16 cellular contexts compared by ENCODE assay signal in the genomic region with DNA sequence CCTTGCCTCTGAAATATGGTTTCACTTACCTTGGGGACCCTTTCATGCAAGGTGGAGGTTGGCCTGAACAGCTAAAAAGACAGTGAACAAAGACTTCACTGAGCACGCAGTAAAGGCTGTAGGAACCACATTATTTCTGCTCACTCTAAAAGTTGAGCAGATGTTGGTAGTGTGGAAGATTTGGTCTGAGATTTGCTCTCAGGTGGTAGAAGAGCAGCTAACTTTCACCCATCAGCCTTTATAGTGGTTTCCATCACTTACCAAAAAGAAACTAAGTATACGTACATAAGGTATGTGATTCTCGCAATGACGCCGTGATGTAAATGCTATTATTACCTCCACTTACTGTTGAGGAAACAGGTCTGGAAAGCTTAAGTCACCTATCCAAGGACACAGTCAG. TPM values are rescaled to one million over a fixed set of nuclear protein-coding genes. Genes with fewer than 3 reads are reported as not detected.
DNase-seq lines count a peak whose midpoint lies in the region; ATAC-seq and TF ChIP-seq lines count a peak whose summit lies in the region.
"Had no signal": no experiment of that assay in that cellular context is flagged by ENCODE, and none has a peak within 500 bp of the region (broad histone marks: within the 10 kb centered on the region; RNA-seq: fewer than 3 reads in every experiment).

No MANE protein-coding gene starts in this region.

- intact Hi-C loops in activated CD4-positive, alpha-beta memory T cell treated with anti-CD3 and anti-CD28 coated beads for 36 hours (cut with micrococcal nuclease), result no loop called here

- TF ChIP-seq CTCF in HFFc6 (IDR thresholded peaks at IDR 0.05), result no peak

- H3K27me3 Mint-ChIP-seq in activated CD4-positive, alpha-beta memory T cell treated with anti-CD3 and anti-CD28 coated beads for 36 hours, result peaks cover 11% of the 10 kb centered on the region
- H3K27me3 Mint-ChIP-seq in activated CD4-positive, alpha-beta memory T cell treated with anti-CD3 and anti-CD28 coated beads, Interleukin-2, amount 10 ng/mL, durations not matched to agents 7 days and 5 days, result peaks cover 12% of the 10 kb centered on the region
- peaks cover 60% of the 10 kb centered on the region for H3K27me3 Mint-ChIP-seq in activated naive CD8-positive, alpha-beta T cell treated with anti-CD3 and anti-CD28 coated beads for 36 hours
- H3K27me3 Mint-ChIP-seq in HFFc6 (ENCODE audit: insufficient read depth), result peaks cover 8% of the 10 kb centered on the region

- no peak for DNase-seq in activated CD4-positive, alpha-beta memory T cell treated with anti-CD3 and anti-CD28 coated beads for 36 hours
- no peak for DNase-seq in activated CD4-positive, alpha-beta memory T cell treated with anti-CD3 and anti-CD28 coated beads, Interleukin-2, amount 10 ng/mL, durations not matched to agents 7 days and 5 days
- DNase-seq in Jurkat, Clone E6-1 (ENCODE audit: low read depth, low spot score), result peak; percentile 82
- no peak for DNase-seq in activated naive CD8-positive, alpha-beta T cell treated with anti-CD3 and anti-CD28 coated beads for 36 hours
- no peak for DNase-seq in stimulated activated naive CD8-positive, alpha-beta T cell treated with anti-CD3 and anti-CD28 coated beads, Interleukin-15, Interleukin-2, amounts not matched to agents 100 U/mL and 50 U/mL, for 24 hours
- no peak for DNase-seq in HFFc6
- no peak for DNase-seq in activated effector memory CD4-positive, alpha-beta T cell treated with Interleukin-2 at 50 U/mL for 16 hours
- DNase-seq: DMS153, DND-41, HCEC 1CT, IMR-90, MM.1S, NCI-H2029, NCI-H446, NCI-H524 treated with DMSO at 0.1 percent for 48 hours, NCI-H774 had no signal

- H3K4me3 ChIP-seq in Jurkat, Clone E6-1 (ENCODE audit: low read length), result no peak overlapping the region

- H3K27ac Mint-ChIP-seq in activated CD4-positive, alpha-beta memory T cell treated with anti-CD3 and anti-CD28 coated beads for 36 hours, result peak overlapping the region; percentile 46
- no peak overlapping the region for H3K27ac Mint-ChIP-seq in activated CD4-positive, alpha-beta memory T cell treated with anti-CD3 and anti-CD28 coated beads, Interleukin-2, amount 10 ng/mL, durations not matched to agents 7 days and 5 days
- H3K27ac Mint-ChIP-seq in activated naive CD8-positive, alpha-beta T cell treated with anti-CD3 and anti-CD28 coated beads for 36 hours, result peak overlapping the region; percentile 76
- no peak overlapping the region for H3K27ac Mint-ChIP-seq in HFFc6

- peaks cover 26% of the 10 kb centered on the region for H3K4me1 Mint-ChIP-seq in activated CD4-positive, alpha-beta memory T cell treated with anti-CD3 and anti-CD28 coated beads for 36 hours (ENCODE audit: low read depth)
- H3K4me1 Mint-ChIP-seq in activated CD4-positive, alpha-beta memory T cell treated with anti-CD3 and anti-CD28 coated beads, Interleukin-2, amount 10 ng/mL, durations not matched to agents 7 days and 5 days, result peaks cover 1% of the 10 kb centered on the region
- peaks cover 37% of the 10 kb centered on the region for H3K4me1 Mint-ChIP-seq in activated naive CD8-positive, alpha-beta T cell treated with anti-CD3 and anti-CD28 coated beads for 36 hours
- H3K4me1 Mint-ChIP-seq in HFFc6 (ENCODE audit: low read depth), result 0 out of 2 replicates have a peak, but pooled peaks cover 6% of the 10 kb centered on the region

- no peaks in the 10 kb centered on the region for H3K9me3 Mint-ChIP-seq in activated CD4-positive, alpha-beta memory T cell treated with anti-CD3 and anti-CD28 coated beads for 36 hours
- no peaks in the 10 kb centered on the region for H3K9me3 Mint-ChIP-seq in activated CD4-positive, alpha-beta memory T cell treated with anti-CD3 and anti-CD28 coated beads, Interleukin-2, amount 10 ng/mL, durations not matched to agents 7 days and 5 days
- no peaks in the 10 kb centered on the region for H3K9me3 Mint-ChIP-seq in activated naive CD8-positive, alpha-beta T cell treated with anti-CD3 and anti-CD28 coated beads for 36 hours
- H3K9me3 Mint-ChIP-seq in HFFc6, result no peaks in the 10 kb centered on the region

- H3K36me3 Mint-ChIP-seq in activated CD4-positive, alpha-beta memory T cell treated with anti-CD3 and anti-CD28 coated beads for 36 hours, result no peaks in the 10 kb centered on the region
- H3K36me3 Mint-ChIP-seq in activated CD4-positive, alpha-beta memory T cell treated with anti-CD3 and anti-CD28 coated beads, Interleukin-2, amount 10 ng/mL, durations not matched to agents 7 days and 5 days (ENCODE audit: low read depth), result no peaks in the 10 kb centered on the region
- no peaks in the 10 kb centered on the region for H3K36me3 Mint-ChIP-seq in activated naive CD8-positive, alpha-beta T cell treated with anti-CD3 and anti-CD28 coated beads for 36 hours
- no peaks in the 10 kb centered on the region for H3K36me3 Mint-ChIP-seq in HFFc6 (ENCODE audit: low read depth)

- CTCF ChIA-PET in activated CD4-positive, alpha-beta memory T cell treated with anti-CD3 and anti-CD28 coated beads for 36 hours (lab: Charles Lee), result interaction anchor here (0.7 to 0.9 kb wide), 2 partner anchors 51 to 54 kb away, joined by 3 read pairs; a partner anchor contains a TSS
- CTCF ChIA-PET in activated CD4-positive, alpha-beta memory T cell treated with anti-CD3 and anti-CD28 coated beads, Interleukin-2, amount 10 ng/mL, durations not matched to agents 7 days and 5 days (lab: Charles Lee), result interaction anchor here (1.1 kb wide), 1 partner anchor 136 kb away, joined by 3 read pairs; no protein-coding TSS in a partner anchor

- POLR2A ChIA-PET in activated CD4-positive, alpha-beta memory T cell treated with anti-CD3 and anti-CD28 coated beads for 36 hours (lab: Charles Lee), result interaction anchor here (1.6 kb wide), 1 partner anchor 10 kb away, joined by 6 read pairs; no protein-coding TSS in a partner anchor
- POLR2A ChIA-PET in activated CD4-positive, alpha-beta memory T cell treated with anti-CD3 and anti-CD28 coated beads, Interleukin-2, amount 10 ng/mL, durations not matched to agents 7 days and 5 days (lab: Charles Lee), result no interaction called here

- ATAC-seq in stimulated activated naive CD8-positive, alpha-beta T cell treated with anti-CD3 and anti-CD28 coated beads, Interleukin-15, Interleukin-2, amounts not matched to agents 100 U/mL and 50 U/mL, for 24 hours, result peak; percentile 81

- H3K4me3 Mint-ChIP-seq in activated CD4-positive, alpha-beta memory T cell treated with anti-CD3 and anti-CD28 coated beads for 36 hours, result no peak overlapping the region
- H3K4me3 Mint-ChIP-seq in activated CD4-positive, alpha-beta memory T cell treated with anti-CD3 and anti-CD28 coated beads, Interleukin-2, amount 10 ng/mL, durations not matched to agents 7 days and 5 days, result no peak overlapping the region
- no peak overlapping the region for H3K4me3 Mint-ChIP-seq in activated naive CD8-positive, alpha-beta T cell treated with anti-CD3 and anti-CD28 coated beads for 36 hours
- H3K4me3 Mint-ChIP-seq in HFFc6, result no peak overlapping the region

RNA-seq across cellular contexts. Expression of a gene that starts 47.3 kb away (rescaled TPM):
- total RNA-seq in activated CD4-positive, alpha-beta memory T cell treated with anti-CD3 and anti-CD28 coated beads for 36 hours, result 10 to 100 TPM; 42.7 to 43.6 TPM
- 10 to 100 TPM; 30.2 to 32.0 TPM for total RNA-seq in activated CD4-positive, alpha-beta memory T cell treated with anti-CD3 and anti-CD28 coated beads, Interleukin-2, amount 10 ng/mL, durations not matched to agents 7 days and 5 days
- not detected for polyA plus RNA-seq in Jurkat, Clone E6-1 (2012; ENCODE audit: insufficient read depth, insufficient read length)
- 1 to 10 TPM; 6.0 to 6.9 TPM for total RNA-seq in activated naive CD8-positive, alpha-beta T cell treated with anti-CD3 and anti-CD28 coated beads for 36 hours
- 10 to 100 TPM; 19.9 to 27.5 (median 24.9) TPM for total RNA-seq in HFFc6 (2021; fragmentation: NEBNext Ultra II Directional; extraction: Animal tissue kit (Norgen Biotek cat#: 25700))

RNA-seq across cellular contexts. Expression of a gene that starts 54.2 kb away (rescaled TPM):
- total RNA-seq in activated CD4-positive, alpha-beta memory T cell treated with anti-CD3 and anti-CD28 coated beads for 36 hours, result 10 to 100 TPM; 23.7 to 28.1 TPM
- total RNA-seq in activated CD4-positive, alpha-beta memory T cell treated with anti-CD3 and anti-CD28 coated beads, Interleukin-2, amount 10 ng/mL, durations not matched to agents 7 days and 5 days, result 10 to 100 TPM; 30.5 to 34.1 TPM
- 61.2 TPM for polyA plus RNA-seq in Jurkat, Clone E6-1 (2012; ENCODE audit: insufficient read depth, insufficient read length)
- total RNA-seq in activated naive CD8-positive, alpha-beta T cell treated with anti-CD3 and anti-CD28 coated beads for 36 hours, result 10 to 100 TPM; 51.1 to 56.9 TPM
- 10 to 100 TPM; 75.4 to 88.9 (median 81.7) TPM for total RNA-seq in HFFc6 (2021; fragmentation: NEBNext Ultra II Directional; extraction: Animal tissue kit (Norgen Biotek cat#: 25700))

Comparison
In these comparisons a context has a peak if more than half of its experiments do, and no peak if none do; other contexts are left out.
1. H3K27ac Mint-ChIP-seq: peak in activated CD4-positive, alpha-beta memory T cell treated with anti-CD3 and anti-CD28 coated beads for 36 hours (single experiment) and activated naive CD8-positive, alpha-beta T cell treated with anti-CD3 and anti-CD28 coated beads for 36 hours (single experiment); none in activated CD4-positive, alpha-beta memory T cell treated with anti-CD3 and anti-CD28 coated beads, Interleukin-2, amount 10 ng/mL, durations not matched to agents 7 days and 5 days (single experiment) and HFFc6 (single experiment).